ENCODE assay signal across 8 cellular contexts in the genomic region with DNA sequence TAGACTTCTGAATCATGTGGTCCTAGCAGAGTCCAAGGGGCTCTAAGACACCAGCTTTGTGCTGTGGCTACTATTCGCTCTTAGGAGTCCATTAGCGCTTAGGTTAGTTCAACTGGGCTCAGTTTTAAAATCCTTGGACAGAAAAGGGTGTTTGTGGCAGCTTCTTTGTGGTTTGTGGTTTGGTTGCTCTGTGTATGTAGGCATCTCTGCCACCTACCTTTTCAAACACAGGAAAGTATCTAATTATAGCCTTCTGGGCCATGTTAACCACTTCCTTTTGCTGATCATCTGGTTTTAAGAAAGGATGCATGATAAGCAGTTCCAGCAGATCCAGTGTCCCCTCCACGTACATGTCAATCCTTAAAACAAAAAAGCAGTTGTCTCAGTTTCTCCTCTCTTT. TPM values are rescaled to one million over a fixed set of nuclear protein-coding genes. Genes with fewer than 3 reads are reported as not detected.
DNase-seq lines count a peak whose midpoint lies in the region; ATAC-seq and TF ChIP-seq lines count a peak whose summit lies in the region.

No MANE protein-coding gene starts in this region.

- intact Hi-C loops in CD4-positive, alpha-beta T cell (cut with DNase I, micrococcal nuclease): loop anchor here (1.0 to 10.0 kb wide), 2 partner anchors 11 to 371 kb away; a partner anchor contains a TSS

- CTCF ChIA-PET in CD4-positive, alpha-beta T cell (lab: Charles Lee): interaction anchor here (0.9 to 1.1 kb wide), 2 partner anchors 12 to 13 kb away, joined by 3 to 4 read pairs; no protein-coding TSS in a partner anchor

- H3K4me1 Mint-ChIP-seq in CD4-positive, alpha-beta T cell (ENCODE audit: low read depth): peaks cover 34% of the 10 kb centered on the region
- H3K4me1 Mint-ChIP-seq in osteocyte (ENCODE audit: unreplicated experiment): no peaks in the 10 kb centered on the region

- POLR2A ChIA-PET in CD4-positive, alpha-beta T cell (lab: Charles Lee): interaction anchor here (0.6 to 2.5 kb wide), 6 partner anchors 10 to 94 kb away, joined by 3 to 35 read pairs (median 3); a partner anchor contains a TSS

- peaks cover 61% of the 10 kb centered on the region for H3K27me3 Mint-ChIP-seq in CD4-positive, alpha-beta T cell
- H3K27me3 Mint-ChIP-seq in osteocyte (ENCODE audit: unreplicated experiment): no peaks in the 10 kb centered on the region

- H3K9me3 Mint-ChIP-seq in CD4-positive, alpha-beta T cell: no peaks in the 10 kb centered on the region
- no peaks in the 10 kb centered on the region for H3K9me3 Mint-ChIP-seq in activated naive CD4-positive, alpha-beta T cell treated with anti-CD3 and anti-CD28 coated beads, Interleukin-2, amount 50 U/mL, for 72 hours
- H3K9me3 Mint-ChIP-seq in osteocyte (ENCODE audit: unreplicated experiment): no peaks in the 10 kb centered on the region

- H3K27ac Mint-ChIP-seq in CD4-positive, alpha-beta T cell: no peak overlapping the region
- peak overlapping the region in 1 of 2 donors; percentile 43 for H3K27ac Mint-ChIP-seq in activated naive CD4-positive, alpha-beta T cell treated with anti-CD3 and anti-CD28 coated beads, Interleukin-2, amount 50 U/mL, for 72 hours
- H3K27ac Mint-ChIP-seq in osteocyte (ENCODE audit: unreplicated experiment): no peak overlapping the region

- peak in 4 of 10 experiments; percentile 7 to 23 (median 16) for DNase-seq in CD4-positive, alpha-beta T cell
- peak; percentile 18 for DNase-seq in HK-2 (ENCODE audit: unreplicated experiment)
- peak in 1 of 2 donors; percentile 31 for DNase-seq in activated naive CD4-positive, alpha-beta T cell treated with anti-CD3 and anti-CD28 coated beads, Interleukin-2, amount 50 U/mL, for 72 hours (ENCODE audit: low spot score in 2 of 2)
- DNase-seq in NCI-H1436 treated with DMSO at 0.1 percent for 48 hours (lab: John Stamatoyannopoulos, UW): no peak
- DNase-seq in osteocyte (ENCODE audit: extremely low spot score, unreplicated experiment): no peak
- DNase-seq in GM20000 (ENCODE audit: low spot score): no peak

- ATAC-seq in CD4-positive, alpha-beta T cell (ENCODE audit: poor library complexity): peak; percentile 90
- peak; percentile 72 for ATAC-seq in GM19467 (IDR thresholded peaks at IDR 0.05; ENCODE audit: unreplicated experiment)
- peak; percentile 88 to 92 for ATAC-seq in activated naive CD4-positive, alpha-beta T cell treated with anti-CD3 and anti-CD28 coated beads, Interleukin-2, amount 50 U/mL, for 72 hours
- ATAC-seq in HG03280 (IDR thresholded peaks at IDR 0.05; ENCODE audit: unreplicated experiment): no peak

- TF ChIP-seq CTCF in CD4-positive, alpha-beta T cell (IDR thresholded peaks at IDR 0.05): no peak
- TF ChIP-seq CTCF in osteocyte (IDR thresholded peaks at IDR 0.05) (no peak), GM20000 (IDR thresholded peaks at IDR 0.05; ENCODE audit: extremely low read depth, missing control alignments) (no peak)

- no peaks in the 10 kb centered on the region for H3K9me3 ChIP-seq in CD4-positive, alpha-beta T cell (ENCODE audit: control insufficient read depth, low read length)

- H3K27me3 ChIP-seq in CD4-positive, alpha-beta T cell (ENCODE audit: control insufficient read depth, insufficient read depth, low read length): peaks cover 8% of the 10 kb centered on the region

- H3K36me3 Mint-ChIP-seq in CD4-positive, alpha-beta T cell (ENCODE audit: low read depth): no peaks in the 10 kb centered on the region
- H3K36me3 Mint-ChIP-seq in activated naive CD4-positive, alpha-beta T cell treated with anti-CD3 and anti-CD28 coated beads, Interleukin-2, amount 50 U/mL, for 72 hours: peaks cover 5 to 12% of the 10 kb centered on the region in 2 donors
- peaks cover 59% of the 10 kb centered on the region for H3K36me3 Mint-ChIP-seq in osteocyte (ENCODE audit: unreplicated experiment)

- no peak overlapping the region for H3K27ac ChIP-seq in CD4-positive, alpha-beta T cell (ENCODE audit: low read depth, low read length)

- peak overlapping the region; percentile 73 for H3K4me3 Mint-ChIP-seq in CD4-positive, alpha-beta T cell
- no peak overlapping the region for H3K4me3 Mint-ChIP-seq in osteocyte (ENCODE audit: unreplicated experiment)

RNA-seq across cellular contexts. Expression of a gene that starts 10.8 kb away (rescaled TPM):
- total RNA-seq in CD4-positive, alpha-beta T cell: under 1 TPM in 1 of 2 experiments, not detected in 1; 0.25 TPM
- 1 to 10 TPM; 3.0 to 7.9 TPM for total RNA-seq in activated naive CD4-positive, alpha-beta T cell treated with anti-CD3 and anti-CD28 coated beads, Interleukin-2, amount 50 U/mL, for 72 hours
- 45.3 and 46.4 TPM in 2 replicates for total RNA-seq in osteocyte
